28 cellular contexts compared by ENCODE assay signal in genomic region chr2:17690776-17691175, GRCh38.
"Had no signal": no experiment of that assay in that cellular context is flagged by ENCODE, and none has a peak within 500 bp of the region (broad histone marks: within the 10 kb centered on the region; RNA-seq: fewer than 3 reads in every experiment).

No MANE protein-coding gene starts in this region.

- FAIRE-seq: urothelium cell line had no signal

- ATAC-seq: natural killer cell; psoas muscle; right cardiac atrium; sciatic nerve; stimulated activated memory B cell treated with anti-CD40 and anti-IgM and Interleukin-4, amounts not matched to agents 10 μg/mL and 1 μg/mL and 100 μg/mL, for 72 hours; stimulated activated naive CD8-positive, alpha-beta T cell treated with anti-CD3 and anti-CD28 coated beads, Interleukin-15, amount 100 ng/mL, for 72 hours; stimulated activated naive CD8-positive, alpha-beta T cell treated with anti-CD3 and anti-CD28 coated beads, Interleukin-15, Interleukin-2, amounts not matched to agents 100 U/mL and 50 U/mL, for 24 hours had no signal

- H2AFZ ChIP-seq: neural progenitor cell, parathyroid adenoma had no signal

- DNase-seq: natural killer cell; occipital lobe; ovary; posterior cingulate gyrus; psoas muscle; right cardiac atrium; spleen; stimulated activated CD4-positive, alpha-beta T cell treated with anti-CD3 and anti-CD28 coated beads, Interleukin-12 subunit alpha, Interleukin-12 subunit beta, amount 100 ng/mL, for 4 hours; stimulated activated CD4-positive, alpha-beta T cell treated with anti-CD3 and anti-CD28 coated beads, Interleukin-1b, Interleukin-23, amount 100 ng/mL, for 48 hours; stimulated activated CD4-positive, alpha-beta T cell treated with anti-CD3 and anti-CD28 coated beads, Interleukin-4, amount 100 ng/mL, for 1 hour; stimulated activated CD4-positive, alpha-beta T cell treated with anti-CD3 and anti-CD28 coated beads, Interleukin-4, amount 100 ng/mL, for 4 hours; stimulated activated CD8-positive, alpha-beta memory T cell treated with anti-CD3 and anti-CD28 coated beads, Interleukin-4, amount 100 ng/mL, for 48 hours; stimulated activated naive CD4-positive, alpha-beta T cell; stimulated activated naive CD8-positive, alpha-beta T cell treated with anti-CD3 and anti-CD28 coated beads, Interleukin-15, amount 100 ng/mL, for 72 hours; stimulated activated naive CD8-positive, alpha-beta T cell treated with anti-CD3 and anti-CD28 coated beads, Interleukin-15, Interleukin-2, amounts not matched to agents 100 U/mL and 50 U/mL, for 24 hours; thyroid gland; trophoblast cell; upper lobe of left lung had no signal

- H3K36me3 ChIP-seq: ovary had no signal

- H3K79me2 ChIP-seq: parathyroid adenoma had no signal

- H3K27me3 ChIP-seq: neural progenitor cell, ovary, spleen, thyroid gland, tibial nerve, upper lobe of left lung, vagina had no signal

- H3K27ac ChIP-seq: neural progenitor cell, ovary, parathyroid adenoma, psoas muscle, skin epidermis, spleen, thoracic aorta, thyroid gland, tibial nerve, upper lobe of left lung, vagina had no signal

- H3K4me2 ChIP-seq: neural progenitor cell, smooth muscle cell had no signal

- H3K4me1 ChIP-seq: neural progenitor cell, parathyroid adenoma, psoas muscle, spleen, thyroid gland, tibial nerve, upper lobe of left lung, vagina had no signal

- H3K9me3 ChIP-seq: ovary, psoas muscle, thoracic aorta, thyroid gland, upper lobe of left lung, vagina had no signal

- H3K4me3 ChIP-seq: neural progenitor cell, ovary, psoas muscle, skin epidermis, smooth muscle cell, spleen, thoracic aorta, thyroid gland, tibial nerve, upper lobe of left lung, vagina had no signal

- H3K9ac ChIP-seq: neural progenitor cell, parathyroid adenoma had no signal
